11 cellular contexts compared by ENCODE assay signal in genomic region chr5:2750026-2750757, GRCh38. TPM values are rescaled to one million over a fixed set of nuclear protein-coding genes. Genes with fewer than 3 reads are reported as not detected.
DNase-seq lines count a peak whose midpoint lies in the region; ATAC-seq and TF ChIP-seq lines count a peak whose summit lies in the region.
"Had no signal": no experiment of that assay in that cellular context is flagged by ENCODE, and none has a peak within 500 bp of the region (broad histone marks: within the 10 kb centered on the region; RNA-seq: fewer than 3 reads in every experiment).

No MANE protein-coding gene starts in this region.

- H3K36me3 Mint-ChIP-seq in T-helper 2 cell treated with Interferon-gamma antibody and Interleukin-4, amounts not matched to agents 5 μg/mL and 100 μg/mL, for 36 hours (ENCODE audit: low read depth), result no peaks in the 10 kb centered on the region
- H3K36me3 Mint-ChIP-seq in activated T-helper 1 cell treated with anti-CD3 and anti-CD28 coated beads, Interleukin-12 subunit alpha, Interleukin-12 subunit beta, Interleukin-2, Interleukin-4 antibody, amounts not matched to agents 30 ng/mL and 10 ng/mL and 1 ng/mL, durations not matched to agents 14 hours and 24 hours and 36 hours (ENCODE audit: low read depth), result no peaks in the 10 kb centered on the region

- no peaks in the 10 kb centered on the region for H3K4me1 Mint-ChIP-seq in T-helper 2 cell treated with Interferon-gamma antibody and Interleukin-4, amounts not matched to agents 5 μg/mL and 100 μg/mL, for 36 hours (ENCODE audit: low read depth)
- H3K4me1 Mint-ChIP-seq in activated T-helper 1 cell treated with anti-CD3 and anti-CD28 coated beads, Interleukin-12 subunit alpha, Interleukin-12 subunit beta, Interleukin-2, Interleukin-4 antibody, amounts not matched to agents 30 ng/mL and 10 ng/mL and 1 ng/mL, durations not matched to agents 14 hours and 24 hours and 36 hours (ENCODE audit: low read depth), result no peaks in the 10 kb centered on the region

- no peak for ATAC-seq in HG03439 (IDR thresholded peaks at IDR 0.05; ENCODE audit: unreplicated experiment)
- ATAC-seq: HCT116, K562 had no signal

- H3K4me3 ChIP-seq in right atrium auricular region (peak overlapping the region; percentile 21 to 41), skeletal muscle cell (ENCODE audit: low read depth, low read length) (peak overlapping the region; percentile 48), colonic mucosa (no peak overlapping the region)
- H3K4me3 ChIP-seq: K562 had no signal

- H3K4me1 ChIP-seq in right atrium auricular region, result peaks cover 0 to 47% of the 10 kb centered on the region in 2 donors
- H3K4me1 ChIP-seq in colonic mucosa, result no peaks in the 10 kb centered on the region

- peak overlapping the region; percentile 26 for H3K4me3 Mint-ChIP-seq in T-helper 2 cell treated with Interferon-gamma antibody and Interleukin-4, amounts not matched to agents 5 μg/mL and 100 μg/mL, for 36 hours
- H3K4me3 Mint-ChIP-seq in activated T-helper 1 cell treated with anti-CD3 and anti-CD28 coated beads, Interleukin-12 subunit alpha, Interleukin-12 subunit beta, Interleukin-2, Interleukin-4 antibody, amounts not matched to agents 30 ng/mL and 10 ng/mL and 1 ng/mL, durations not matched to agents 14 hours and 24 hours and 36 hours, result no peak overlapping the region

- peaks cover 58% of the 10 kb centered on the region for H3K27me3 Mint-ChIP-seq in T-helper 2 cell treated with Interferon-gamma antibody and Interleukin-4, amounts not matched to agents 5 μg/mL and 100 μg/mL, for 36 hours (ENCODE audit: low read depth)
- peaks cover 55% of the 10 kb centered on the region for H3K27me3 Mint-ChIP-seq in activated T-helper 1 cell treated with anti-CD3 and anti-CD28 coated beads, Interleukin-12 subunit alpha, Interleukin-12 subunit beta, Interleukin-2, Interleukin-4 antibody, amounts not matched to agents 30 ng/mL and 10 ng/mL and 1 ng/mL, durations not matched to agents 14 hours and 24 hours and 36 hours (ENCODE audit: insufficient read depth)

- intact Hi-C loops in activated T-helper 1 cell treated with anti-CD3 and anti-CD28 coated beads, Interleukin-12 subunit alpha, Interleukin-12 subunit beta, Interleukin-2, Interleukin-4 antibody, amounts not matched to agents 30 ng/mL and 10 ng/mL and 1 ng/mL, durations not matched to agents 14 hours and 24 hours and 36 hours (cut with micrococcal nuclease), result loop anchor here (5.0 kb wide), 2 partner anchors 842 to 873 kb away; no protein-coding TSS in a partner anchor
- intact Hi-C loops in colonic mucosa (cut with DNase I), result no loop called here

- H3K27ac Mint-ChIP-seq in T-helper 2 cell treated with Interferon-gamma antibody and Interleukin-4, amounts not matched to agents 5 μg/mL and 100 μg/mL, for 36 hours, result peak overlapping the region; percentile 82
- H3K27ac Mint-ChIP-seq in activated T-helper 1 cell treated with anti-CD3 and anti-CD28 coated beads, Interleukin-12 subunit alpha, Interleukin-12 subunit beta, Interleukin-2, Interleukin-4 antibody, amounts not matched to agents 30 ng/mL and 10 ng/mL and 1 ng/mL, durations not matched to agents 14 hours and 24 hours and 36 hours, result peak overlapping the region; percentile 67

- H3K27me3 ChIP-seq in right atrium auricular region (peaks cover 14 to 62% of the 10 kb centered on the region in 2 donors), colonic mucosa (peaks cover 79% of the 10 kb centered on the region)

- no peak overlapping the region for H3K27ac ChIP-seq in right atrium auricular region
- no peak overlapping the region for H3K27ac ChIP-seq in colonic mucosa

- TF ChIP-seq CTCF in right atrium auricular region (IDR thresholded peaks at IDR 0.05) (no peak), colonic mucosa (IDR thresholded peaks at IDR 0.05) (no peak)

- H3K36me3 ChIP-seq in right atrium auricular region (no peaks in the 10 kb centered on the region), colonic mucosa (no peaks in the 10 kb centered on the region)

- DNase-seq in T-helper 2 cell treated with Interferon-gamma antibody and Interleukin-4, amounts not matched to agents 5 μg/mL and 100 μg/mL, for 36 hours (ENCODE audit: low spot score), result no peak
- DNase-seq in T-helper 2 cell, result no peak
- no peak for DNase-seq in activated T-helper 1 cell treated with anti-CD3 and anti-CD28 coated beads, Interleukin-12 subunit alpha, Interleukin-12 subunit beta, Interleukin-2, Interleukin-4 antibody, amounts not matched to agents 30 ng/mL and 10 ng/mL and 1 ng/mL, durations not matched to agents 14 hours and 24 hours and 36 hours (ENCODE audit: low spot score)
- DNase-seq in right atrium auricular region (ENCODE audit: low spot score), result peak; percentile 28
- DNase-seq in skeletal muscle cell (ENCODE audit: low read depth), result no peak
- no peak for DNase-seq in colonic mucosa
- DNase-seq in activated effector memory CD4-positive, alpha-beta T cell treated with Interleukin-2 at 50 U/mL for 16 hours, result no peak
- DNase-seq: activated gamma-delta T cell treated with Interleukin-2 at 50 U/mL for 16 hours had no signal

- H3K9me3 Mint-ChIP-seq in T-helper 2 cell treated with Interferon-gamma antibody and Interleukin-4, amounts not matched to agents 5 μg/mL and 100 μg/mL, for 36 hours, result no peaks in the 10 kb centered on the region
- no peaks in the 10 kb centered on the region for H3K9me3 Mint-ChIP-seq in activated T-helper 1 cell treated with anti-CD3 and anti-CD28 coated beads, Interleukin-12 subunit alpha, Interleukin-12 subunit beta, Interleukin-2, Interleukin-4 antibody, amounts not matched to agents 30 ng/mL and 10 ng/mL and 1 ng/mL, durations not matched to agents 14 hours and 24 hours and 36 hours

- H3K9me3 ChIP-seq in right atrium auricular region (no peaks in the 10 kb centered on the region), colonic mucosa (no peaks in the 10 kb centered on the region)

- H3K9ac ChIP-seq in colonic mucosa (ENCODE audit: low read depth in 2 of 2, low read length in 2 of 2), result no peak overlapping the region

RNA-seq across cellular contexts. Expression of gene IRX2, which starts 1.3 kb away (rescaled TPM):
- total RNA-seq in activated T-helper 1 cell treated with anti-CD3 and anti-CD28 coated beads, Interleukin-12 subunit alpha, Interleukin-12 subunit beta, Interleukin-2, Interleukin-4 antibody, amounts not matched to agents 30 ng/mL and 10 ng/mL and 1 ng/mL, durations not matched to agents 14 hours and 24 hours and 36 hours, result not detected in 2 replicates
- total RNA-seq in right atrium auricular region (under 1 TPM in 1 of 2 donors, not detected in 1; 0.83 TPM), colonic mucosa (under 1 TPM in 1 of 2 donors, not detected in 1; 0.12 TPM)
